ENCODE assay signal across 25 cellular contexts in genomic region chr3:172076212-172076611, GRCh38. TPM values are rescaled to one million over a fixed set of nuclear protein-coding genes. Genes with fewer than 3 reads are reported as not detected.
A peak's percentile ranks its signal among the peaks of the same experiment; 100 is the strongest.
DNase-seq lines count a peak whose midpoint lies in the region; ATAC-seq and TF ChIP-seq lines count a peak whose summit lies in the region.
"Had no signal": no experiment of that assay in that cellular context is flagged by ENCODE, and none has a peak within 500 bp of the region (broad histone marks: within the 10 kb centered on the region; RNA-seq: fewer than 3 reads in every experiment).

No MANE protein-coding gene starts in this region.

- H3K79me2 ChIP-seq in neural progenitor cell (ENCODE audit: low read depth) = peaks cover 93% of the 10 kb centered on the region

- H3K4me3 ChIP-seq in neural progenitor cell = no peak overlapping the region
- H3K4me3 ChIP-seq: GM23248, sigmoid colon had no signal

- ATAC-seq in stimulated activated naive B cell treated with anti-CD40 and anti-IgM and Interleukin-4, amounts not matched to agents 10 μg/mL and 1 μg/mL and 100 μg/mL, for 72 hours (replicated peaks) = no peak

- no peak overlapping the region for H2AFZ ChIP-seq in neural progenitor cell (replicated peaks)
- H2AFZ ChIP-seq: GM23248, parathyroid adenoma had no signal

- H3K4me1 ChIP-seq in neural progenitor cell = peaks cover 17% of the 10 kb centered on the region
- H3K4me1 ChIP-seq: parathyroid adenoma had no signal

- peak overlapping the region; percentile 51 for H3K27ac Mint-ChIP-seq in Calu3 (ENCODE audit: unreplicated experiment)
- H3K27ac Mint-ChIP-seq in neural progenitor cell = peak overlapping the region; percentile 88
- H3K27ac Mint-ChIP-seq in stimulated activated naive B cell treated with anti-CD40 and anti-IgM and Interleukin-4, amounts not matched to agents 10 μg/mL and 1 μg/mL and 100 μg/mL, for 72 hours = no peak overlapping the region
- H3K27ac Mint-ChIP-seq: memory B cell had no signal

- H3K4me3 Mint-ChIP-seq in Calu3 (ENCODE audit: low read depth, unreplicated experiment) = no peak overlapping the region
- H3K4me3 Mint-ChIP-seq in neural progenitor cell = no peak overlapping the region
- H3K4me3 Mint-ChIP-seq in stimulated activated naive B cell treated with anti-CD40 and anti-IgM and Interleukin-4, amounts not matched to agents 10 μg/mL and 1 μg/mL and 100 μg/mL, for 72 hours = no peak overlapping the region
- H3K4me3 Mint-ChIP-seq: CD14-positive monocyte, memory B cell had no signal

- H3K4me1 Mint-ChIP-seq in Calu3 (ENCODE audit: low read depth, unreplicated experiment) (peaks cover 95% of the 10 kb centered on the region), neural progenitor cell (peaks cover 51% of the 10 kb centered on the region)
- H3K4me1 Mint-ChIP-seq in stimulated activated naive B cell treated with anti-CD40 and anti-IgM and Interleukin-4, amounts not matched to agents 10 μg/mL and 1 μg/mL and 100 μg/mL, for 72 hours = no peaks in the 10 kb centered on the region
- H3K4me1 Mint-ChIP-seq: memory B cell had no signal

- H3K9me3 Mint-ChIP-seq in Calu3 (ENCODE audit: low read depth, unreplicated experiment) (no peaks in the 10 kb centered on the region), neural progenitor cell (peaks cover 3% of the 10 kb centered on the region)
- H3K9me3 Mint-ChIP-seq in stimulated activated naive B cell treated with anti-CD40 and anti-IgM and Interleukin-4, amounts not matched to agents 10 μg/mL and 1 μg/mL and 100 μg/mL, for 72 hours = no peaks in the 10 kb centered on the region
- H3K9me3 Mint-ChIP-seq: CD14-positive monocyte, memory B cell had no signal

- H3K36me3 Mint-ChIP-seq in Calu3 (ENCODE audit: insufficient read depth, unreplicated experiment) (peaks cover 86% of the 10 kb centered on the region), neural progenitor cell (peaks cover 35% of the 10 kb centered on the region)
- no peaks in the 10 kb centered on the region for H3K36me3 Mint-ChIP-seq in stimulated activated naive B cell treated with anti-CD40 and anti-IgM and Interleukin-4, amounts not matched to agents 10 μg/mL and 1 μg/mL and 100 μg/mL, for 72 hours
- H3K36me3 Mint-ChIP-seq: memory B cell had no signal

- H3K27me3 ChIP-seq in neural progenitor cell = no peaks in the 10 kb centered on the region
- H3K27me3 ChIP-seq: sigmoid colon had no signal

- no peak overlapping the region for H3K27ac ChIP-seq in neural progenitor cell
- H3K27ac ChIP-seq: GM23248, KMS-11, parathyroid adenoma, sigmoid colon had no signal

- no peaks in the 10 kb centered on the region for H3K27me3 Mint-ChIP-seq in Calu3 (ENCODE audit: unreplicated experiment)
- H3K27me3 Mint-ChIP-seq in neural progenitor cell (ENCODE audit: insufficient read depth, low read depth) = no peaks in the 10 kb centered on the region
- H3K27me3 Mint-ChIP-seq in stimulated activated naive B cell treated with anti-CD40 and anti-IgM and Interleukin-4, amounts not matched to agents 10 μg/mL and 1 μg/mL and 100 μg/mL, for 72 hours = no peaks in the 10 kb centered on the region
- H3K27me3 Mint-ChIP-seq: memory B cell had no signal

- TF ChIP-seq CTCF in Calu3 (IDR thresholded peaks at IDR 0.05; ENCODE audit: unreplicated experiment) (no peak), neural progenitor cell (IDR thresholded peaks at IDR 0.05) (no peak)

- BruUV-seq in Calu3 (replicated peaks; lab: Mats Ljungman, UMichigan) = no TSS peak

- CTCF ChIA-PET in Calu3 (lab: Charles Lee) = no interaction called here

- H3K9ac ChIP-seq in neural progenitor cell = no peak overlapping the region
- H3K9ac ChIP-seq: GM23248, KMS-11, parathyroid adenoma had no signal

- H4K20me1 ChIP-seq in neural progenitor cell (ENCODE audit: low read depth) = peaks cover 10% of the 10 kb centered on the region

- DNase-seq in Calu3 (no peak), NCI-H2171 (lab: John Stamatoyannopoulos, UW) (peak; percentile 6), cerebellar cortex (ENCODE audit: low spot score) (peak; percentile 14), neural progenitor cell (ENCODE audit: low spot score) (no peak), NCI-H345 treated with DMSO at 0.1 percent for 48 hours (lab: John Stamatoyannopoulos, UW; ENCODE audit: unreplicated experiment) (no peak), HCEC 1CT (no peak), COLO668 (lab: John Stamatoyannopoulos, UW; ENCODE audit: unreplicated experiment) (no peak)
- DNase-seq in stimulated activated naive B cell treated with anti-CD40 and anti-IgM and Interleukin-4, amounts not matched to agents 10 μg/mL and 1 μg/mL and 100 μg/mL, for 72 hours = no peak
- DNase-seq: activated CD4-positive, alpha-beta T cell treated with anti-CD3 and anti-CD28 coated beads, Interleukin-2, amount 50 U/mL, for 4 hours; activated gamma-delta T cell; DMS53; erythroblast; foreskin melanocyte; GF-D8; GM23248; NCI-H1048; NCI-H2081 treated with DMSO at 0.1 percent for 48 hours; NCI-H526 treated with DMSO at 0.1 percent for 48 hours; OCI-M1; sigmoid colon; T-helper 2 cell had no signal

- H3K9me3 ChIP-seq in neural progenitor cell (ENCODE audit: low read depth) = no peaks in the 10 kb centered on the region
- H3K9me3 ChIP-seq: sigmoid colon had no signal

- H3K4me2 ChIP-seq in neural progenitor cell = peak overlapping the region; percentile 14
- H3K4me2 ChIP-seq: KMS-11 had no signal

- H3F3A ChIP-seq in neural progenitor cell (ENCODE audit: low read depth) = no peaks in the 10 kb centered on the region

- intact Hi-C loops in Calu3 (cut with micrococcal nuclease; ENCODE audit: unreplicated experiment) = no loop called here

- no peaks in the 10 kb centered on the region for H3K36me3 ChIP-seq in neural progenitor cell
- H3K36me3 ChIP-seq: sigmoid colon had no signal

RNA-seq across cellular contexts. Expression of gene FNDC3B, which starts 36.8 kb away (rescaled TPM):
- total RNA-seq in Calu3 (2022) = 345 and 453 TPM in 2 replicates
- total RNA-seq in neural progenitor cell (ENCODE audit: low replicate concordance) = 29.5 and 33.9 TPM in 2 replicates

Comparison
In these comparisons a context has a peak if more than half of its experiments do, and no peak if none do; other contexts are left out.
1. DNase-seq: peak in NCI-H2171 (single experiment) and cerebellar cortex (single experiment); none in Calu3 (single experiment), neural progenitor cell (single experiment), NCI-H345 treated with DMSO at 0.1 percent for 48 hours (single experiment), stimulated activated naive B cell treated with anti-CD40 and anti-IgM and Interleukin-4, amounts not matched to agents 10 μg/mL and 1 μg/mL and 100 μg/mL, for 72 hours (single experiment), HCEC 1CT (single experiment) and COLO668 (single experiment).